Comparison of ENCODE assay signal across 15 cellular contexts in the genomic region with DNA sequence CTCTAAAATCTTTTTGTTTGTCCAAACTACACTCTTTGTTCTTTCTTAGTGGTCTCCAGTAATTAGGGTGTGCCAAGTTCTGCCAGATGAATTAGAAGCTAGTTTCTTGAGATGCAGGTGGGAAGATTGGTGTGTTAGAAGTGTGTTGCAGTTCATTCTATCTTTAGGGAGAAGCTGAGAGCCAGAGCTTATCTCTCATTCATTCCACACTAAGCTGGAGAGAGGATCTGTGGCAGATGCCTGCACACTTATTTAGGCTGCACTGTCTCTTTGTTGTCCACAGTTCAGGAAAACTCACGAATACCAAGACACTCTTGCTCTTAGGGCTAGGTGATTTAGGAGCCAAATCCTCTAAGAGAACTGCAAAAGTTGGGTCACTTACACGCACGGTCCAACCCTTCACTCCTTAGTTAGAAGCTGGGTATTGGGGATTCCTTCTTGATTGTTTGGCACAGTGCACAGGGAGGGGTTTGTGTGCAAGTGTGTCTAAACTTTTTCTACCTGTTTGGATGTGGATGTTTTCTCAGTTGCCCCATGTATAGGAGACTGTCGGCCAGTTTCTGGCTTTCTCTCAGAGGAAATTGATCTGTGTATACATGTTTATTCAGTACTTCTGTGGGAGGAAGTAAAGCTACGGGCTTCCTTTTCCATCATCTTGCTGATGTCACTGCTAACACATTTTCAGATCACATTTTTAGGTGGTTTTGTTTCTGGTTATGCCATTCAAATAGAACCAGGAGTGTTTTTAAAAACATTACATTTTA. TPM values are rescaled to one million over a fixed set of nuclear protein-coding genes. Genes with fewer than 3 reads are reported as not detected.
DNase-seq lines count a peak whose midpoint lies in the region; ATAC-seq lines count a peak whose summit lies in the region.
"Had no signal": no experiment of that assay in that cellular context is flagged by ENCODE, and none has a peak within 500 bp of the region (broad histone marks: within the 10 kb centered on the region; RNA-seq: fewer than 3 reads in every experiment).

No MANE protein-coding gene starts in this region.

- POLR2A ChIA-PET in naive thymus-derived CD8-positive, alpha-beta T cell (lab: Charles Lee): no interaction called here

- H3K36me3 Mint-ChIP-seq in activated CD4-positive, alpha-beta T cell treated with anti-CD3 and anti-CD28 coated beads, Interleukin-2, amount 10 ng/mL, durations not matched to agents 24 days and 14 days (ENCODE audit: low read depth): peaks cover 29% of the 10 kb centered on the region
- H3K36me3 Mint-ChIP-seq in naive thymus-derived CD8-positive, alpha-beta T cell: peaks cover 8 to 38% (median 20%) of the 10 kb centered on the region in 3 donors

- ATAC-seq in GM21423 (IDR thresholded peaks at IDR 0.05; ENCODE audit: unreplicated experiment) (peak; percentile 51), HG03095 (IDR thresholded peaks at IDR 0.05; ENCODE audit: unreplicated experiment) (no peak)
- peak; percentile 54 to 97 for ATAC-seq in naive thymus-derived CD8-positive, alpha-beta T cell
- ATAC-seq: PC-3, upper lobe of right lung had no signal

- H3K27me3 Mint-ChIP-seq in activated CD4-positive, alpha-beta T cell treated with anti-CD3 and anti-CD28 coated beads, Interleukin-2, amount 10 ng/mL, durations not matched to agents 24 days and 14 days: no peaks in the 10 kb centered on the region
- H3K27me3 Mint-ChIP-seq in naive thymus-derived CD8-positive, alpha-beta T cell: no peaks in the 10 kb centered on the region

- intact Hi-C loops in activated CD4-positive, alpha-beta T cell treated with anti-CD3 and anti-CD28 coated beads, Interleukin-2, amount 10 ng/mL, durations not matched to agents 24 days and 14 days (cut with micrococcal nuclease): loop anchor here (1.0 kb wide), 1 partner anchor 9 kb away; no protein-coding TSS in a partner anchor

- H3K4me1 Mint-ChIP-seq in activated CD4-positive, alpha-beta T cell treated with anti-CD3 and anti-CD28 coated beads, Interleukin-2, amount 10 ng/mL, durations not matched to agents 24 days and 14 days: peaks cover 29% of the 10 kb centered on the region
- H3K4me1 Mint-ChIP-seq in naive thymus-derived CD8-positive, alpha-beta T cell: peaks cover 32 to 65% (median 52%) of the 10 kb centered on the region in 4 donors
- H3K4me1 Mint-ChIP-seq: mesothelial cell of epicardium had no signal

- H3K27ac Mint-ChIP-seq in activated CD4-positive, alpha-beta T cell treated with anti-CD3 and anti-CD28 coated beads, Interleukin-2, amount 10 ng/mL, durations not matched to agents 24 days and 14 days: peak overlapping the region; percentile 86
- peak overlapping the region; percentile 40 to 94 (median 85) for H3K27ac Mint-ChIP-seq in naive thymus-derived CD8-positive, alpha-beta T cell
- H3K27ac Mint-ChIP-seq: mesothelial cell of epicardium had no signal

- H3K27ac ChIP-seq in substantia nigra (ENCODE audit: low read depth, low read length, poor library complexity, severe bottlenecking): no peak overlapping the region
- H3K27ac ChIP-seq: sigmoid colon, upper lobe of right lung had no signal

- peak; percentile 73 for DNase-seq in activated CD4-positive, alpha-beta T cell treated with anti-CD3 and anti-CD28 coated beads, Interleukin-2, amount 10 ng/mL, durations not matched to agents 24 days and 14 days
- DNase-seq in activated CD4-positive, alpha-beta T cell treated with anti-CD3 and anti-CD28 coated beads for 48 hours: no peak
- DNase-seq in UCSD-AML1 (lab: John Stamatoyannopoulos, UW; ENCODE audit: unreplicated experiment) (peak; percentile 18), pons (ENCODE audit: low spot score) (no peak), substantia nigra (lab: John Stamatoyannopoulos, UW) (no peak)
- peak in 4 of 10 donors; percentile 29 to 64 (median 38) for DNase-seq in naive thymus-derived CD8-positive, alpha-beta T cell
- DNase-seq: effector CD4-positive, alpha-beta T cell; hypothalamus; NCI-H2029 treated with DMSO at 0.1 percent for 48 hours; PC-3; sigmoid colon; upper lobe of right lung had no signal

- H3K4me3 Mint-ChIP-seq in activated CD4-positive, alpha-beta T cell treated with anti-CD3 and anti-CD28 coated beads, Interleukin-2, amount 10 ng/mL, durations not matched to agents 24 days and 14 days: peak overlapping the region; percentile 38
- H3K4me3 Mint-ChIP-seq in naive thymus-derived CD8-positive, alpha-beta T cell: peak overlapping the region in 9 of 10 donors; percentile 20 to 80 (median 41)
- H3K4me3 Mint-ChIP-seq: mesothelial cell of epicardium had no signal

- peaks cover 18% of the 10 kb centered on the region for H3K9me3 Mint-ChIP-seq in activated CD4-positive, alpha-beta T cell treated with anti-CD3 and anti-CD28 coated beads, Interleukin-2, amount 10 ng/mL, durations not matched to agents 24 days and 14 days
- peaks cover 0 to 30% (median 15%) of the 10 kb centered on the region in 9 donors for H3K9me3 Mint-ChIP-seq in naive thymus-derived CD8-positive, alpha-beta T cell

RNA-seq across cellular contexts. Expression of a gene that starts 49.5 kb away (rescaled TPM):
- total RNA-seq in activated CD4-positive, alpha-beta T cell treated with anti-CD3 and anti-CD28 coated beads, Interleukin-2, amount 10 ng/mL, durations not matched to agents 24 days and 14 days: 21.5 and 23.2 TPM in 2 replicates
- total RNA-seq in naive thymus-derived CD8-positive, alpha-beta T cell: 10 to 100 TPM; 23.6 to 26.6 TPM
- polyA plus RNA-seq in naive thymus-derived CD8-positive, alpha-beta T cell: 10 to 100 TPM; 14.2 to 18.8 (median 16.3) TPM

Comparison
In these comparisons a context has a peak if more than half of its experiments do, and no peak if none do; other contexts are left out.
1. DNase-seq: peak in activated CD4-positive, alpha-beta T cell treated with anti-CD3 and anti-CD28 coated beads, Interleukin-2, amount 10 ng/mL, durations not matched to agents 24 days and 14 days (single experiment) and UCSD-AML1 (single experiment); none in activated CD4-positive, alpha-beta T cell treated with anti-CD3 and anti-CD28 coated beads for 48 hours (single experiment), pons (single experiment) and substantia nigra (0 of 49).